17 cellular contexts compared by ENCODE assay signal in genomic region chr18:25726278-25726677, GRCh38.
DNase-seq lines count a peak whose midpoint lies in the region; ATAC-seq, FAIRE-seq and TF ChIP-seq lines count a peak whose summit lies in the region.
"Had no signal": no experiment of that assay in that cellular context is flagged by ENCODE, and none has a peak within 500 bp of the region (broad histone marks: within the 10 kb centered on the region; RNA-seq: fewer than 3 reads in every experiment).

No MANE protein-coding gene starts in this region.

- H3K4me1 Mint-ChIP-seq in brain, result peaks cover 26% of the 10 kb centered on the region
- H3K4me1 Mint-ChIP-seq in activated T-cell treated with anti-CD3 and anti-CD28 coated beads, Interleukin-2, amount 50 U/mL, for 24 hours (ENCODE audit: low read depth), result no peaks in the 10 kb centered on the region

- BruUV-seq in HepG2 (replicated peaks; lab: Mats Ljungman, UMichigan), result no TSS peak

- H3K36me3 ChIP-seq in BLaER1 (no peaks in the 10 kb centered on the region), HepG2 (replicated peaks in 1 of 2; ENCODE audit: control insufficient read depth in 1 of 2, insufficient read depth in 2 of 2, low read length in 2 of 2) (no peaks in the 10 kb centered on the region), psoas muscle (ENCODE audit: insufficient read depth in 1 of 2, low read depth in 1 of 2) (no peaks in the 10 kb centered on the region)
- H3K36me3 ChIP-seq: BE2C, esophagus squamous epithelium had no signal

- H3K36me3 Mint-ChIP-seq in brain, result peaks cover 4% of the 10 kb centered on the region
- H3K36me3 Mint-ChIP-seq in activated T-cell treated with anti-CD3 and anti-CD28 coated beads, Interleukin-2, amount 50 U/mL, for 24 hours (ENCODE audit: low read depth), result no peaks in the 10 kb centered on the region

- POLR2A ChIA-PET in HepG2 (lab: Yijun Ruan, JAX), result no interaction called here

- WGBS in HepG2 (ENCODE audit: low lambda C conversion rate), result 51% methylated on average over 6 of the region's 7 CpGs
- 31 to 42% (median 41%) methylated on average over 7 of the region's 7 CpGs for WGBS in psoas muscle, 3 donors

- peaks cover 40% of the 10 kb centered on the region for H3K4me1 ChIP-seq in BLaER1
- no peaks in the 10 kb centered on the region for H3K4me1 ChIP-seq in HepG2 (ENCODE audit: insufficient read depth, low read length)
- H3K4me1 ChIP-seq in psoas muscle, result no peaks in the 10 kb centered on the region
- H3K4me1 ChIP-seq: BE2C, esophagus squamous epithelium had no signal

- no peak for ATAC-seq in HepG2
- ATAC-seq in sciatic nerve, result no peak
- no peak for ATAC-seq in GM18505 (IDR thresholded peaks at IDR 0.05; ENCODE audit: unreplicated experiment)
- ATAC-seq in psoas muscle, result no peak
- ATAC-seq: activated CD8-positive, alpha-beta T cell treated with anti-CD3 and anti-CD28 coated beads for 36 hours had no signal

- H3K27ac ChIP-seq in BLaER1, result no peak overlapping the region
- H3K27ac ChIP-seq in HepG2 (ENCODE audit: extremely low read length, insufficient read depth, low read length), result no peak overlapping the region
- H3K27ac ChIP-seq in psoas muscle, result no peak overlapping the region
- H3K27ac ChIP-seq: esophagus squamous epithelium had no signal

- H3K27me3 ChIP-seq in BLaER1 (peaks cover 8% of the 10 kb centered on the region; the same call in 1 of the 2 replicates), HepG2 (ENCODE audit: control insufficient read depth in 1 of 2, insufficient read depth in 2 of 2, low read length in 2 of 2) (no peaks in the 10 kb centered on the region; a peak in 1 of 5 replicates), psoas muscle (ENCODE audit: insufficient read depth in 3 of 3, low read length in 2 of 3) (no peaks in the 10 kb centered on the region)
- H3K27me3 ChIP-seq: BE2C, esophagus squamous epithelium had no signal

- no peak for TF ChIP-seq RAD21 in HepG2 (CRISPR knock-in tag; IDR thresholded peaks at IDR 0.05)

- H3K27ac Mint-ChIP-seq in brain, result peak overlapping the region in 3 of 5 experiments; percentile 61 to 90 (median 89)
- H3K27ac Mint-ChIP-seq in activated T-cell treated with anti-CD3 and anti-CD28 coated beads, Interleukin-2, amount 50 U/mL, for 24 hours, result no peak overlapping the region
- H3K27ac Mint-ChIP-seq: activated CD8-positive, alpha-beta T cell treated with anti-CD3 and anti-CD28 coated beads for 36 hours; stimulated activated naive CD8-positive, alpha-beta T cell treated with anti-CD3 and anti-CD28 coated beads, Interleukin-15, Interleukin-2, amounts not matched to agents 100 ng/mL and 50 ng/mL, for 24 hours; T-helper 1 cell treated with Interleukin-12 subunit alpha and Interleukin-12 subunit beta and Interleukin-4 antibody, amounts not matched to agents 30 μg/mL and 1 μg/mL, for 36 hours had no signal

- H3K9me3 ChIP-seq in BLaER1, result no peaks in the 10 kb centered on the region; the same call in 1 of the 2 replicates
- H3K9me3 ChIP-seq in HepG2 (ENCODE audit: low read length), result no peaks in the 10 kb centered on the region
- no peaks in the 10 kb centered on the region for H3K9me3 ChIP-seq in psoas muscle
- H3K9me3 ChIP-seq: BE2C, esophagus squamous epithelium had no signal

- in situ Hi-C loops in HepG2 (cut with HindIII; ENCODE audit: extremely low pct_ligation_motif_present, low pct_unique_long_range_greater_than_20kb), result no loop called here

- H3K4me2 ChIP-seq in BLaER1, result peak overlapping the region; percentile 55
- no peak overlapping the region for H3K4me2 ChIP-seq in HepG2 (ENCODE audit: low read depth, low read length)

- DNase-seq in LHCN-M2 (ENCODE audit: low read depth) (peak; percentile 73), HepG2 (ENCODE audit: low spot score) (no peak), sciatic nerve (ENCODE audit: low spot score) (no peak), psoas muscle (no peak)
- DNase-seq in activated T-cell treated with anti-CD3 and anti-CD28 coated beads, Interleukin-2, amount 50 U/mL, for 24 hours, result no peak
- DNase-seq: activated CD8-positive, alpha-beta T cell treated with anti-CD3 and anti-CD28 coated beads for 36 hours; activated gamma-delta T cell treated with Interleukin-2 at 50 U/mL for 16 hours; BE2C; esophagus squamous epithelium; KBM-7; midbrain; NCI-H2081 treated with DMSO at 0.1 percent for 48 hours had no signal

- H3K9ac ChIP-seq in BLaER1 (no peak overlapping the region), HepG2 (ENCODE audit: insufficient read depth, low read depth, low read length) (no peak overlapping the region)

- H4K20me1 ChIP-seq in BLaER1, result no peaks in the 10 kb centered on the region
- H4K20me1 ChIP-seq in HepG2 (ENCODE audit: insufficient read depth, low read length), result no peaks in the 10 kb centered on the region

- H3K4me3 ChIP-seq in BLaER1 (no peak overlapping the region), HepG2 (replicated peaks in 1 of 3; ENCODE audit: insufficient read depth in 1 of 3, low read depth in 2 of 3, low read length in 3 of 3) (no peak overlapping the region), psoas muscle (no peak overlapping the region)
- H3K4me3 ChIP-seq: esophagus squamous epithelium had no signal

- TF ChIP-seq POLR2A in HepG2 (IDR thresholded peaks at IDR 0.05; ENCODE audit: insufficient read depth in 1 of 2, low read depth in 2 of 2, low read length in 2 of 2), result no peak
- no peak for TF ChIP-seq POLR2A in GM18505 (IDR thresholded peaks at IDR 0.05; ENCODE audit: borderline replicate concordance, extremely low read depth, insufficient read depth, insufficient read length)

- intact Hi-C loops in HepG2 (cut with micrococcal nuclease; ENCODE audit: unreplicated experiment) (no loop called here), sciatic nerve (cut with DNase I) (no loop called here), psoas muscle (cut with DNase I) (no loop called here)

- TF ChIP-seq EP300 in HepG2 (IDR thresholded peaks at IDR 0.05; ENCODE audit: low read depth in 2 of 2, low read length in 2 of 2) (no peak), HepG2 (CRISPR knock-in tag; IDR thresholded peaks at IDR 0.05; ENCODE audit: borderline replicate concordance) (no peak)

- FAIRE-seq in HepG2 (lab: Jason Lieb, UNC), result no peak

- CTCF ChIA-PET in HepG2 (lab: Yijun Ruan, JAX; ENCODE audit: low intra/inter-chr PET ratio, low total read pairs), result no interaction called here

- H3K4me3 Mint-ChIP-seq in brain, result peak overlapping the region in 2 of 5 experiments; percentile 12 to 59
- H3K4me3 Mint-ChIP-seq in activated T-cell treated with anti-CD3 and anti-CD28 coated beads, Interleukin-2, amount 50 U/mL, for 24 hours, result no peak overlapping the region
- H3K4me3 Mint-ChIP-seq: activated CD8-positive, alpha-beta T cell treated with anti-CD3 and anti-CD28 coated beads for 36 hours; stimulated activated naive CD8-positive, alpha-beta T cell treated with anti-CD3 and anti-CD28 coated beads, Interleukin-15, Interleukin-2, amounts not matched to agents 100 ng/mL and 50 ng/mL, for 24 hours; T-helper 1 cell treated with Interleukin-12 subunit alpha and Interleukin-12 subunit beta and Interleukin-4 antibody, amounts not matched to agents 30 μg/mL and 1 μg/mL, for 36 hours had no signal

- H3K9me3 Mint-ChIP-seq in brain, result peaks cover 11 to 21% (median 15%) of the 10 kb centered on the region in 5 experiments
- H3K9me3 Mint-ChIP-seq in activated T-cell treated with anti-CD3 and anti-CD28 coated beads, Interleukin-2, amount 50 U/mL, for 24 hours, result peaks cover 10% of the 10 kb centered on the region

- H2AFZ ChIP-seq in HepG2 (ENCODE audit: low read length), result no peak overlapping the region

- peaks cover 6% of the 10 kb centered on the region for H3K27me3 Mint-ChIP-seq in brain
- peaks cover 17% of the 10 kb centered on the region for H3K27me3 Mint-ChIP-seq in activated T-cell treated with anti-CD3 and anti-CD28 coated beads, Interleukin-2, amount 50 U/mL, for 24 hours

- no peaks in the 10 kb centered on the region for H3K79me2 ChIP-seq in HepG2 (ENCODE audit: insufficient read depth, low read length)

- TF ChIP-seq CTCF in brain (conservative IDR thresholded peaks at IDR 0.05), result no peak
- no peak for TF ChIP-seq CTCF in HepG2 (CRISPR knock-in tag; IDR thresholded peaks at IDR 0.05)
- no peak for TF ChIP-seq CTCF in psoas muscle (IDR thresholded peaks at IDR 0.05)

TF ChIP-seq in HepG2, 621 proteins besides CTCF, POLR2A, EP300 and RAD21:
- TF ChIP-seq RFX1 (IDR thresholded peaks at IDR 0.05) (peak; percentile 22; the same call in 1 of the 2 replicates), ZNF772 (CRISPR knock-in tag; IDR thresholded peaks at IDR 0.05) (no peak), KDM6A (CRISPR knock-in tag; IDR thresholded peaks at IDR 0.05; ENCODE audit: low read depth) (no peak)
